Comparison of ENCODE assay signal across 7 cellular contexts in genomic region chr18:79393626-79394401, GRCh38. TPM values are rescaled to one million over a fixed set of nuclear protein-coding genes. Genes with fewer than 3 reads are reported as not detected.
DNase-seq lines count a peak whose midpoint lies in the region; ATAC-seq, FAIRE-seq and TF ChIP-seq lines count a peak whose summit lies in the region.

No MANE protein-coding gene starts in this region.

- H2AFZ ChIP-seq in keratinocyte (ENCODE audit: control insufficient read depth, low read length) = peak overlapping the region; percentile 19

- H3K27me3 Mint-ChIP-seq in T-helper 17 cell = peaks cover 26% of the 10 kb centered on the region
- H3K27me3 Mint-ChIP-seq in chondrocyte (ENCODE audit: low read depth) = peaks cover 4% of the 10 kb centered on the region

- H3K9ac ChIP-seq in keratinocyte (ENCODE audit: control insufficient read depth, extremely low read depth, insufficient read depth, low read length) = peak overlapping the region; percentile 64

- H3K27ac ChIP-seq in keratinocyte (ENCODE audit: control insufficient read depth, insufficient read depth, low read length) (no peak overlapping the region), small intestine (ENCODE audit: low read depth in 1 of 2, low read length in 1 of 2) (peak overlapping the region in 1 of 2 donors; percentile 90)

- WGBS in small intestine, 3 donors = 0 to 1% (median 0%) methylated on average over 40 to 67 of the region's 67 CpGs

- H3K9me1 ChIP-seq in keratinocyte (ENCODE audit: control insufficient read depth, extremely low read depth, insufficient read depth, low read length) = peaks cover 2% of the 10 kb centered on the region

- no peaks in the 10 kb centered on the region for H3K9me3 Mint-ChIP-seq in chondrocyte (ENCODE audit: low read depth)

- H3K36me3 ChIP-seq in keratinocyte (ENCODE audit: control insufficient read depth in 2 of 2, extremely low read depth in 1 of 2, insufficient read depth in 2 of 2, low read length in 2 of 2) (no peaks in the 10 kb centered on the region), small intestine (ENCODE audit: control insufficient read depth in 2 of 2, insufficient read depth in 2 of 2, low read length in 2 of 2) (no peaks in the 10 kb centered on the region)

- dilution Hi-C loops in keratinocyte (cut with MboI; ENCODE audit: extremely low pct_ligation_motif_present, low sequenced_read_pairs) = no loop called here

- H3K27ac Mint-ChIP-seq in T-helper 17 cell (peak overlapping the region; percentile 72), chondrocyte (ENCODE audit: unreplicated experiment) (peak overlapping the region; percentile 98)

- H3K4me3 Mint-ChIP-seq in T-helper 17 cell (peak overlapping the region; percentile 92), chondrocyte (ENCODE audit: unreplicated experiment) (peak overlapping the region; percentile 69)

- H3K4me1 Mint-ChIP-seq in T-helper 17 cell = peaks cover 21% of the 10 kb centered on the region
- H3K4me1 Mint-ChIP-seq in chondrocyte (ENCODE audit: low read depth) = peaks cover 10% of the 10 kb centered on the region

- peaks cover 43% of the 10 kb centered on the region for H3K27me3 ChIP-seq in keratinocyte (ENCODE audit: control insufficient read depth, extremely low read depth, insufficient read depth, low read length)
- H3K27me3 ChIP-seq in small intestine (ENCODE audit: control insufficient read depth in 2 of 2, insufficient read depth in 2 of 2, low read length in 2 of 2) = peaks cover 4 to 11% of the 10 kb centered on the region in 2 donors

- peak; percentile 12 for ATAC-seq in T-helper 17 cell
- ATAC-seq in HG03565 (IDR thresholded peaks at IDR 0.05; ENCODE audit: unreplicated experiment) = no peak

- peak overlapping the region; percentile 53 to 59 (median 57) for H3K4me3 ChIP-seq in keratinocyte (ENCODE audit: control insufficient read depth in 2 of 3, extremely low read depth in 1 of 3, insufficient read depth in 2 of 3, low read depth in 1 of 3, low read length in 3 of 3)
- H3K4me3 ChIP-seq in small intestine (ENCODE audit: low read depth in 1 of 2, low read length in 2 of 2) = peak overlapping the region; percentile 41 to 54

- FAIRE-seq in keratinocyte (lab: Jason Lieb, UNC) (no peak), small intestine (lab: Jason Lieb, UNC) (no peak)

- H3K4me1 ChIP-seq in keratinocyte (ENCODE audit: control insufficient read depth, extremely low read depth, insufficient read depth, low read length) (peaks cover 3% of the 10 kb centered on the region), small intestine (ENCODE audit: control insufficient read depth in 2 of 2, insufficient read depth in 1 of 2, low read depth in 1 of 2, low read length in 1 of 2) (peaks cover 1 to 7% of the 10 kb centered on the region in 2 donors)

- H3K4me2 ChIP-seq in keratinocyte (ENCODE audit: control insufficient read depth, extremely low read depth, insufficient read depth, low read depth, low read length) = peak overlapping the region; percentile 62

- H3K36me3 Mint-ChIP-seq in T-helper 17 cell (ENCODE audit: low read depth) = no peaks in the 10 kb centered on the region
- H3K36me3 Mint-ChIP-seq in chondrocyte (ENCODE audit: low read depth) = no peaks in the 10 kb centered on the region

- H3K79me2 ChIP-seq in keratinocyte (ENCODE audit: control insufficient read depth, insufficient read depth, low read length) = no peaks in the 10 kb centered on the region

- TF ChIP-seq CTCF in GM10266 (IDR thresholded peaks at IDR 0.05; ENCODE audit: control insufficient read depth, insufficient read depth, low read depth, missing control alignments) (no peak), chondrocyte (IDR thresholded peaks at IDR 0.05) (no peak), keratinocyte (optimal IDR thresholded peaks at IDR 0.05 in 1 of 3, IDR thresholded peaks at IDR 0.05 in 1 of 3, conservative IDR thresholded peaks at IDR 0.05 in 1 of 3; ENCODE audit: extremely low read depth in 1 of 3, insufficient read depth in 2 of 3, low read length in 3 of 3) (no peak)

- H3K9me3 ChIP-seq in T-helper 17 cell (ENCODE audit: control insufficient read depth, low read length, poor library complexity, severe bottlenecking) = no peaks in the 10 kb centered on the region
- no peaks in the 10 kb centered on the region for H3K9me3 ChIP-seq in keratinocyte (ENCODE audit: control insufficient read depth, low read depth, low read length)
- H3K9me3 ChIP-seq in small intestine (ENCODE audit: control insufficient read depth, low read depth) = no peaks in the 10 kb centered on the region

- DNase-seq in GM10266 (ENCODE audit: extremely low spot score) (peak; percentile 81), LHCN-M2 (ENCODE audit: low read depth) (peak; percentile 65), T-helper 17 cell (peak in 1 of 3 donors; percentile 33), chondrocyte (ENCODE audit: low spot score) (peak; percentile 95), keratinocyte (ENCODE audit: low read depth, low spot score) (no peak), small intestine (peak; percentile 57)

- no peaks in the 10 kb centered on the region for H4K20me1 ChIP-seq in keratinocyte (ENCODE audit: control insufficient read depth, extremely low read depth, insufficient read depth, low read length)

RNA-seq across cellular contexts. Expression of gene NFATC1, which starts 1.9 kb away (rescaled TPM):
- total RNA-seq in LHCN-M2 (2014; rRNA removed) = 3.9 and 4.5 TPM in 2 replicates
- 6.7 TPM for polyA plus RNA-seq in LHCN-M2 (2012)
- total RNA-seq in T-helper 17 cell = 10 to 100 TPM; 73.4 to 77.8 TPM
- 7.1 to 12.5 TPM (median 7.3 TPM) in 3 replicates for total RNA-seq in chondrocyte
- 0.27 to 1.4 TPM (median 0.77 TPM) in 3 replicates for polyA plus RNA-seq in keratinocyte
- polyA plus RNA-seq in keratinocyte (2011; ENCODE audit: low read depth) = 4.0 TPM
- polyA plus RNA-seq in keratinocyte (2011; cell fraction: cytosol; rRNA removed) = 0.92 and 1.2 TPM in 2 replicates
- 1.7 and 2.5 TPM in 2 replicates for polyA plus RNA-seq in keratinocyte (2011; cell fraction: nucleus; rRNA removed)
- 1.7 and 3.0 TPM in 2 replicates for polyA plus RNA-seq in keratinocyte (2012; ENCODE audit: low replicate concordance)
- polyA minus RNA-seq in keratinocyte = 0.40 to 3.3 TPM (median 1.5 TPM) in 3 replicates
- polyA minus RNA-seq in keratinocyte (2011; cell fraction: cytosol; rRNA and poly(A)+ RNA removed) = 1.5 TPM
- 1.8 and 2.2 TPM in 2 replicates for polyA minus RNA-seq in keratinocyte (2011; cell fraction: nucleus; rRNA and poly(A)+ RNA removed)
- polyA plus RNA-seq in small intestine = 1 to 10 TPM in 2 of 3 donors, under 1 TPM in 1; 0.67 to 5.9 (median 2.2) TPM
